ENCODE assay signal across 10 cellular contexts in the genomic region with DNA sequence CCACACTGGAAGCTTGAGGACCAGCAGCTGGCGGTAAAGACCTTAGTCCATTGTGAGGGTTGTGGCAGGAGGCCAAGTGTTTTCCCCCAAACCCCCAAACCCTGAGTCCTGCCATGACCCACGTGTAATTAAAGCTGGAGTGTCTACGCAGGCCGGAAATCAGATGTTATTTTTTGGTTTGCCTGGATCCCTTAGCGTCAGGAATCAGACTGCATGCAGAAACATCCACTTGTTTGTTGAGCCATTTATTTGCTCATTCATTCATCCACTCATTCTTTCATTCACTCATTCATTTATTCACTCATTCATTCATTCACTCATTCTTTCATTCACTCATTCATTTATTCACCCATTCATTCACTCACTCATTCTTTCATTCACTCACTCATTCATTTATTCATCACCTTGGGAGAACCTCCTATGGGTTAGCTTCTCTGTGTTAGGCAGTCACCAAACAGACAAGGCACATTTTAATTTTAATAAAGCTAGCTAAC.
DNase-seq lines count a peak whose midpoint lies in the region; ATAC-seq and TF ChIP-seq lines count a peak whose summit lies in the region.
"Had no signal": no experiment of that assay in that cellular context is flagged by ENCODE, and none has a peak within 500 bp of the region (broad histone marks: within the 10 kb centered on the region; RNA-seq: fewer than 3 reads in every experiment).

No MANE protein-coding gene starts in this region.

- ATAC-seq in heart right ventricle, result peak in 6 of 8 donors; percentile 8 to 41 (median 28)
- no peak for ATAC-seq in left cardiac atrium
- ATAC-seq in upper lobe of left lung (ENCODE audit: low FRiP score in 2 of 2), result no peak

- H3K36me3 ChIP-seq in heart right ventricle (no peaks in the 10 kb centered on the region), esophagus squamous epithelium (no peaks in the 10 kb centered on the region), upper lobe of left lung (no peaks in the 10 kb centered on the region)

- H3K9me3 ChIP-seq in heart right ventricle (peaks cover 0 to 5% (median 0%) of the 10 kb centered on the region in 11 donors), esophagus squamous epithelium (no peaks in the 10 kb centered on the region), upper lobe of left lung (no peaks in the 10 kb centered on the region)

- peaks cover 0 to 33% (median 12%) of the 10 kb centered on the region in 9 donors for H3K4me1 ChIP-seq in heart right ventricle
- peaks cover 9 to 12% (median 10%) of the 10 kb centered on the region in 3 donors for H3K4me1 ChIP-seq in esophagus squamous epithelium
- peaks cover 4 to 11% (median 6%) of the 10 kb centered on the region in 4 donors for H3K4me1 ChIP-seq in upper lobe of left lung

- H3K27me3 ChIP-seq in heart right ventricle (peaks cover 0 to 5% (median 0%) of the 10 kb centered on the region in 7 donors), esophagus squamous epithelium (peaks cover 0 to 4% (median 0%) of the 10 kb centered on the region in 4 donors), upper lobe of left lung (no peaks in the 10 kb centered on the region)

- intact Hi-C loops in heart right ventricle (cut with DNase I), result no loop called here
- intact Hi-C loops in left cardiac atrium (cut with DNase I), result no loop called here
- intact Hi-C loops in esophagus squamous epithelium (cut with DNase I), result no loop called here

- DNase-seq in heart right ventricle (peak in 1 of 2 donors; percentile 25), left cardiac atrium (no peak), NCI-H2107 treated with DMSO at 0.1 percent for 48 hours (lab: John Stamatoyannopoulos, UW; ENCODE audit: unreplicated experiment) (peak; percentile 97), esophagus squamous epithelium (lab: John Stamatoyannopoulos, UW) (no peak), upper lobe of left lung (no peak), midbrain (lab: John Stamatoyannopoulos, UW) (no peak), AML-193 (lab: John Stamatoyannopoulos, UW) (no peak)
- DNase-seq in effector CD4-positive, alpha-beta T cell, result no peak
- DNase-seq: foreskin fibroblast, IMR-90 had no signal

- 24 to 40% methylated on average over 5 of the region's 5 CpGs for WGBS in heart right ventricle, 2 donors
- 6 to 27% methylated on average over 5 of the region's 5 CpGs for WGBS in esophagus squamous epithelium, 2 donors
- WGBS in upper lobe of left lung, 2 donors, result 8 to 12% methylated on average over 5 of the region's 5 CpGs

- TF ChIP-seq POLR2A in esophagus squamous epithelium (IDR thresholded peaks at IDR 0.05), result no peak
- no peak for TF ChIP-seq POLR2A in upper lobe of left lung (IDR thresholded peaks at IDR 0.05)

- H3K4me3 ChIP-seq in heart right ventricle (peak overlapping the region in 7 of 10 donors; percentile 9 to 48 (median 38)), esophagus squamous epithelium (peak overlapping the region; percentile 3 to 54 (median 15)), upper lobe of left lung (peak overlapping the region in 3 of 4 donors; percentile 14 to 36 (median 35))

- no peak for TF ChIP-seq EP300 in upper lobe of left lung (IDR thresholded peaks at IDR 0.05)

- H3K27ac ChIP-seq in heart right ventricle (peak overlapping the region in 3 of 10 donors; percentile 23 to 39 (median 30)), esophagus squamous epithelium (peak overlapping the region in 3 of 4 donors; percentile 4 to 24 (median 17)), upper lobe of left lung (peak overlapping the region in 1 of 4 donors; percentile 44)

- no peak for TF ChIP-seq CTCF in heart right ventricle (IDR thresholded peaks at IDR 0.05)
- no peak for TF ChIP-seq CTCF in esophagus squamous epithelium (IDR thresholded peaks at IDR 0.05)
- TF ChIP-seq CTCF in upper lobe of left lung (IDR thresholded peaks at IDR 0.05), result no peak

Comparison
In these comparisons a context has a peak if more than half of its experiments do, and no peak if none do; other contexts are left out.
1. ATAC-seq: peak in heart right ventricle (6 of 8); none in left cardiac atrium (0 of 2) and upper lobe of left lung (0 of 2).
2. Peak in every context shown above with its lines, with median percentiles within 50 percentile points of each other: H3K4me3 ChIP-seq.